Comparison of ENCODE assay signal across 1 cellular context in genomic region chr17:7177210-7177953, GRCh38.
TF ChIP-seq lines count a peak whose summit lies in the region.

No MANE protein-coding gene starts in this region.

TF ChIP-seq in HepG2, 621 proteins besides CTCF, POLR2A, EP300 and RAD21 (continued from another document and continues in another):
- TF ChIP-seq ZSCAN5A (CRISPR knock-in tag; IDR thresholded peaks at IDR 0.05; ENCODE audit: borderline replicate concordance) (no peak), ZKSCAN8 (CRISPR knock-in tag; IDR thresholded peaks at IDR 0.05; ENCODE audit: borderline replicate concordance) (no peak), CHCHD3 (CRISPR knock-in tag; IDR thresholded peaks at IDR 0.05) (no peak), ZNF513 (CRISPR knock-in tag; conservative IDR thresholded peaks at IDR 0.05) (no peak), FIP1L1 (IDR thresholded peaks at IDR 0.05; ENCODE audit: borderline replicate concordance, insufficient read depth, low read depth, low read length) (no peak), PRPF4 (IDR thresholded peaks at IDR 0.05; ENCODE audit: low read depth, low read length, poor library complexity, severe bottlenecking) (no peak), ZBTB46 (CRISPR knock-in tag; IDR thresholded peaks at IDR 0.05; ENCODE audit: borderline replicate concordance) (no peak), ZNF256 (CRISPR knock-in tag; conservative IDR thresholded peaks at IDR 0.05) (no peak), CEBPZ (IDR thresholded peaks at IDR 0.05; ENCODE audit: low read length) (no peak), MED8 (CRISPR knock-in tag; IDR thresholded peaks at IDR 0.05; ENCODE audit: insufficient replicate concordance) (no peak), SRF (IDR thresholded peaks at IDR 0.05; ENCODE audit: low read depth, low read length) (no peak), ZNF230 (CRISPR knock-in tag; IDR thresholded peaks at IDR 0.05) (no peak), KLF13 (CRISPR knock-in tag; IDR thresholded peaks at IDR 0.05) (no peak), ELF1 (CRISPR knock-in tag; IDR thresholded peaks at IDR 0.05) (peak; percentile 33), ARID5B (CRISPR knock-in tag; IDR thresholded peaks at IDR 0.05) (no peak), ZNF616 (CRISPR knock-in tag; IDR thresholded peaks at IDR 0.05; ENCODE audit: low read depth) (0 out of 2 replicates have a peak, but pooled peaks have one; percentile 13), ZNF12 (CRISPR knock-in tag; IDR thresholded peaks at IDR 0.05) (no peak), ZNF644 (CRISPR knock-in tag; IDR thresholded peaks at IDR 0.05; ENCODE audit: low read depth) (no peak), KLF11 (CRISPR knock-in tag; IDR thresholded peaks at IDR 0.05) (no peak), AKNA (CRISPR knock-in tag; IDR thresholded peaks at IDR 0.05; ENCODE audit: borderline replicate concordance) (no peak), HHEX (CRISPR knock-in tag; IDR thresholded peaks at IDR 0.05) (no peak), JUND (CRISPR knock-in tag; IDR thresholded peaks at IDR 0.05) (no peak), ZNF562 (CRISPR knock-in tag; IDR thresholded peaks at IDR 0.05; ENCODE audit: borderline replicate concordance) (no peak), FOXC1 (CRISPR knock-in tag; IDR thresholded peaks at IDR 0.05; ENCODE audit: borderline replicate concordance) (no peak), ZNF607 (CRISPR knock-in tag; IDR thresholded peaks at IDR 0.05; ENCODE audit: borderline replicate concordance) (0 out of 2 replicates have a peak, but pooled peaks have one; percentile 31), NFKB2 (CRISPR knock-in tag; IDR thresholded peaks at IDR 0.05; ENCODE audit: borderline replicate concordance) (0 out of 2 replicates have a peak, but pooled peaks have one; percentile 26), POLR2AphosphoS2 (IDR thresholded peaks at IDR 0.05; ENCODE audit: low read depth, low read length) (no peak), PHF8 (CRISPR knock-in tag; IDR thresholded peaks at IDR 0.05) (no peak; the same call in 1 of the 2 replicates), FOXO1 (CRISPR knock-in tag; IDR thresholded peaks at IDR 0.05) (no peak), ZFY (CRISPR knock-in tag; IDR thresholded peaks at IDR 0.05) (peak; percentile 42; the same call in 1 of the 2 replicates), POGK (CRISPR knock-in tag; conservative IDR thresholded peaks at IDR 0.05) (no peak), CCDC6 (CRISPR knock-in tag; IDR thresholded peaks at IDR 0.05) (peak; percentile 39), ZNF138 (CRISPR knock-in tag; IDR thresholded peaks at IDR 0.05; ENCODE audit: low read depth) (no peak), HIC2 (CRISPR knock-in tag; IDR thresholded peaks at IDR 0.05; ENCODE audit: low read depth) (0 out of 2 replicates have a peak, but pooled peaks have one; percentile 49), ZNF558 (CRISPR knock-in tag; IDR thresholded peaks at IDR 0.05; ENCODE audit: borderline replicate concordance) (no peak), ZNF326 (CRISPR knock-in tag; IDR thresholded peaks at IDR 0.05; ENCODE audit: borderline replicate concordance) (no peak), AGO2 (optimal IDR thresholded peaks at IDR 0.05; ENCODE audit: low read depth, low read length) (peak; percentile 75), MAFK (conservative IDR thresholded peaks at IDR 0.05 in 1 of 2, IDR thresholded peaks at IDR 0.05 in 1 of 2; ENCODE audit: low read length in 2 of 2) (no peak)
